Comparison of ENCODE assay signal across 16 cellular contexts in the genomic region with DNA sequence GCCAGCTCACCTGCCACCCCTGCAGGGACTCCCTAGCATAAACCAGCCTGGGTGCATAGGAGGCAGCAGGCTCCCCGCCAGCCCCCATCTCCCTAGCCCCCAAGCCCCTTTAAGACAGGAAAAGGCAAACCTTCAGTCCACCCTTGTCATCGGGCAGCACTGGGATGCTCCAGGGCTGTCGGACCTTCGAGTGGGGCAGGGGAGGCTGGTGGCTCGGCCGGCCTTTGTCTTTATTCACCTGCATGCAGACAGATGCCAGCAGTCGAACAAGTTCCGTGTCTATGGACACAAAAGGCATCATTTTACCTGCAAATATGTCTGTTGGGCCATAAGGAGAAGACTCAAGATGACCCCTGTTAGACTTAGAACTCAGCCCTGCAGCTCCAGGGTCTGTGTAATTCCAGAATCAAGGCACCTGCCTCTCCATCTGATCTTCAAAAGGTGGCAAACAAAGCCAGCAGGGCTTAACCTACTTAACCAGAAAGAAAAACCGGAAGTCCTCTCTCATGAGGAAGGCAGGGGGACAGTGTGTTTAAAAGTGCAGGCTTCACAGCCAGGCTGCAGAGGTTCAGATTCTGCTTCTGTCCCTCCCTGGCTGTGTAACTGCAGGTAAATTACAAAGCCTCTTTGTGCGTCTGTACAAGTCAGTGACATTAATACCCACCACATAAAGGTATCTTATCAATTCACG.
"Had no signal": no experiment of that assay in that cellular context is flagged by ENCODE, and none has a peak within 500 bp of the region (broad histone marks: within the 10 kb centered on the region; RNA-seq: fewer than 3 reads in every experiment).

No MANE protein-coding gene starts in this region.

- H3K27ac ChIP-seq: body of pancreas, foreskin keratinocyte, prostate gland, tibial nerve, uterus had no signal

- H3K27me3 ChIP-seq: body of pancreas, foreskin keratinocyte, tibial nerve, uterus had no signal

- ATAC-seq: activated T-helper 17 cell treated with anti-CD3 and anti-CD28 coated beads, Interleukin-2, amount 50 U/mL, for 72 hours; body of pancreas; foreskin keratinocyte; right cardiac atrium; stimulated activated naive CD8-positive, alpha-beta T cell treated with anti-CD3 and anti-CD28 coated beads, Interleukin-15, Interleukin-2, amounts not matched to agents 100 U/mL and 50 U/mL, for 24 hours had no signal

- H3K9me3 ChIP-seq: body of pancreas, prostate gland, tibial nerve, uterus had no signal

- H3K4me3 ChIP-seq: body of pancreas, lung, prostate gland, tibial nerve, uterus had no signal

- DNase-seq: activated CD4-positive, alpha-beta T cell treated with anti-CD3 and anti-CD28 coated beads for 1 hour; activated naive CD4-positive, alpha-beta T cell treated with anti-CD3 and anti-CD28 coated beads for 36 hours; activated T-cell treated with anti-CD3 and anti-CD28 coated beads, Interleukin-2, amount 50 U/mL, for 1 hour; body of pancreas; endodermal cell; foreskin keratinocyte; hypothalamus; islet precursor cell; right cardiac atrium; stimulated activated CD4-positive, alpha-beta T cell treated with anti-CD3 and anti-CD28 coated beads, Interleukin-2, amount 100 ng/mL, for 24 hours; stimulated activated naive CD8-positive, alpha-beta T cell treated with anti-CD3 and anti-CD28 coated beads, Interleukin-15, Interleukin-2, amounts not matched to agents 100 U/mL and 50 U/mL, for 24 hours; uterus had no signal

- H3K36me3 ChIP-seq: prostate gland, uterus had no signal

- H3K4me1 ChIP-seq: body of pancreas, prostate gland, uterus had no signal
